8 cellular contexts compared by ENCODE assay signal in the genomic region with DNA sequence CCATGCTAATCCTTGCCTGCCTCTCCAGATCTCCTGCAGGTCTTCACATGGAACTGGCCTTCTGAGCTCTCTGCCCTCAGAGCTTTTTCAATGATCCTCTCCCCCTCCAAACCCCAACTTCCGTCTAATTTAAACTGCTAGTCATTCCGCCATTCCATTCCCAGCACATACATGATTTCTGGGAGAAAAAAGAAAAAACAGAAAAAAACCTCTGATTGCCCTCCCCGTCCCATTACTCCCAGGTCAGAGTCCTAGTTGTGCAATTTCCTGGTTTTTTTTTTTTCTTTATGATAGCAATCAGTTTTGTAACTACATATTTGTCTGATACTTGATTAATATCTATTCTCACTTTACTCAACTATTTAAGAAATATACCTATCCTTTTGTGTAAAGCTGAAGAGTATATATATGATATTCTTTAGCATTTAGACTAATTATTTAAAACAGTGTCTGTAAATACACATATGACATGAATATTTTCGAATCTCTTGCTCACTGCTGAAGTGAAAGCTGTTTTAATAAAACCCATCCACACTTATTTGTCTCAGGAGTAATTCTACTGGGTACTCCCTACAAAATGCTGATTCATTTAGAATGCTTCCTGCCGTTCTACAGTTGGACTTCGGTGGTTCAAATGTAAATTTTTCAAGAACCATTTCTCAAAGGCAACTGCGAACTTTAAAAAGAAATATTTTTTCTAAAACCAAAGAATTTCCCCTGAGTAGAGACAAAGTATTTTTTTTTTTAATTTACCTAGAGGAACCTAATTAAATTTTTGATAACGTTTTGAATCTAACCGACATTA. TPM values are rescaled to one million over a fixed set of nuclear protein-coding genes. Genes with fewer than 3 reads are reported as not detected.
A peak's percentile ranks its signal among the peaks of the same experiment; 100 is the strongest.
DNase-seq lines count a peak whose midpoint lies in the region; ATAC-seq, FAIRE-seq and TF ChIP-seq lines count a peak whose summit lies in the region.

No MANE protein-coding gene starts in this region.

- peaks cover 54% of the 10 kb centered on the region for H3K36me3 Mint-ChIP-seq in activated naive CD4-positive, alpha-beta T cell treated with anti-CD3 and anti-CD28 coated beads for 36 hours (ENCODE audit: low read depth)
- peaks cover 26% of the 10 kb centered on the region for H3K36me3 Mint-ChIP-seq in neural crest cell (ENCODE audit: low read depth)

- no peaks in the 10 kb centered on the region for H3K27me3 Mint-ChIP-seq in activated naive CD4-positive, alpha-beta T cell treated with anti-CD3 and anti-CD28 coated beads for 36 hours (ENCODE audit: low read depth)
- no peaks in the 10 kb centered on the region for H3K27me3 Mint-ChIP-seq in neural crest cell (ENCODE audit: low read depth)

- peak; percentile 4 for FAIRE-seq in endometrium (lab: Jason Lieb, UNC)

- ATAC-seq in HG03139 (IDR thresholded peaks at IDR 0.05; ENCODE audit: unreplicated experiment): no peak

- TF ChIP-seq CTCF in neural crest cell (conservative IDR thresholded peaks at IDR 0.05): no peak

- no peaks in the 10 kb centered on the region for H3K9me3 Mint-ChIP-seq in activated naive CD4-positive, alpha-beta T cell treated with anti-CD3 and anti-CD28 coated beads for 36 hours
- H3K9me3 Mint-ChIP-seq in neural crest cell: no peaks in the 10 kb centered on the region

- CTCF ChIA-PET in activated naive CD4-positive, alpha-beta T cell treated with anti-CD3 and anti-CD28 coated beads for 36 hours (lab: Charles Lee): interaction anchor here (0.6 to 1.5 kb wide), 6 partner anchors 49 to 255 kb away, joined by 3 to 6 read pairs (median 4); no protein-coding TSS in a partner anchor

- DNase-seq in activated naive CD4-positive, alpha-beta T cell treated with anti-CD3 and anti-CD28 coated beads for 36 hours: no peak
- no peak for DNase-seq in activated naive CD4-positive, alpha-beta T cell (lab: John Stamatoyannopoulos, UW)
- DNase-seq in RPMI8226 (peak; percentile 59), neural crest cell (ENCODE audit: low read depth, low spot score) (no peak)
- DNase-seq in stimulated activated CD4-positive, alpha-beta T cell treated with anti-CD3 and anti-CD28 coated beads, Interleukin-12 subunit alpha, Interleukin-12 subunit beta, amount 100 ng/mL, for 4 hours: no peak
- DNase-seq in activated CD4-positive, alpha-beta T cell treated with anti-CD3 and anti-CD28 coated beads, Interleukin-2, amount 50 U/mL, for 1 hour: no peak

- peak overlapping the region; percentile 90 for H3K4me3 Mint-ChIP-seq in activated naive CD4-positive, alpha-beta T cell treated with anti-CD3 and anti-CD28 coated beads for 36 hours
- peak overlapping the region; percentile 93 for H3K4me3 Mint-ChIP-seq in neural crest cell

- intact Hi-C loops in activated naive CD4-positive, alpha-beta T cell treated with anti-CD3 and anti-CD28 coated beads for 36 hours (cut with micrococcal nuclease): loop anchor here (1.0 kb wide), 1 partner anchor 233 kb away; no protein-coding TSS in a partner anchor

- H3K4me1 Mint-ChIP-seq in activated naive CD4-positive, alpha-beta T cell treated with anti-CD3 and anti-CD28 coated beads for 36 hours (ENCODE audit: low read depth): peaks cover 52% of the 10 kb centered on the region
- peaks cover 33% of the 10 kb centered on the region for H3K4me1 Mint-ChIP-seq in neural crest cell

- H3K27ac Mint-ChIP-seq in activated naive CD4-positive, alpha-beta T cell treated with anti-CD3 and anti-CD28 coated beads for 36 hours: peak overlapping the region; percentile 97
- H3K27ac Mint-ChIP-seq in neural crest cell (ENCODE audit: unreplicated experiment): peak overlapping the region; percentile 86

RNA-seq across cellular contexts. Expression of gene HINT1, which starts 1.5 kb away (rescaled TPM):
- 100 to 1,000 TPM; 372 to 379 TPM for total RNA-seq in activated naive CD4-positive, alpha-beta T cell treated with anti-CD3 and anti-CD28 coated beads for 36 hours
- total RNA-seq in neural crest cell: 258 and 264 TPM in 2 replicates

RNA-seq across cellular contexts. Expression of gene LYRM7, which starts 7.2 kb away (rescaled TPM):
- 10 to 100 TPM; 14.6 to 15.0 TPM for total RNA-seq in activated naive CD4-positive, alpha-beta T cell treated with anti-CD3 and anti-CD28 coated beads for 36 hours
- 10.7 and 13.6 TPM in 2 replicates for total RNA-seq in neural crest cell
